ENCODE assay signal across 8 cellular contexts in genomic region chr11:95089620-95090542, GRCh38. TPM values are rescaled to one million over a fixed set of nuclear protein-coding genes. Genes with fewer than 3 reads are reported as not detected.
DNase-seq lines count a peak whose midpoint lies in the region; ATAC-seq and TF ChIP-seq lines count a peak whose summit lies in the region.

ENDOD1 (plus strand) TSS chr11:95089846; CDS start chr11:95089928, 82 bp downstream.

- no peaks in the 10 kb centered on the region for H4K20me1 ChIP-seq in OCI-LY3 (ENCODE audit: insufficient read depth, low read length)

- H3K27me3 ChIP-seq in OCI-LY3 (ENCODE audit: low read depth, low read length) (peaks cover 15% of the 10 kb centered on the region), esophagus (ENCODE audit: control insufficient read depth in 1 of 2, insufficient read depth in 2 of 2, low read length in 2 of 2) (no peaks in the 10 kb centered on the region), muscle layer of duodenum (ENCODE audit: low read depth, low read length) (no peaks in the 10 kb centered on the region)

- TF ChIP-seq CTCF in OCI-LY3 (IDR thresholded peaks at IDR 0.05; ENCODE audit: low read depth, low read length): no peak

- H3K27ac ChIP-seq in OCI-LY3 (ENCODE audit: low read length) (no peak within 1 kb of the TSS), esophagus (ENCODE audit: low read depth in 2 of 2, low read length in 1 of 2) (peak within 1 kb of the TSS; percentile 97), muscle layer of duodenum (ENCODE audit: low read length) (peak within 1 kb of the TSS; percentile 68)

- no peaks in the 10 kb centered on the region for H3K9me3 ChIP-seq in OCI-LY3 (ENCODE audit: insufficient read depth, low read length)
- no peaks in the 10 kb centered on the region for H3K9me3 ChIP-seq in esophagus (ENCODE audit: control insufficient read depth in 2 of 2, insufficient read depth in 1 of 2, low read depth in 1 of 2, low read length in 1 of 2)
- no peaks in the 10 kb centered on the region for H3K9me3 ChIP-seq in muscle layer of duodenum (ENCODE audit: control insufficient read depth in 1 of 2, low read length in 2 of 2)

- H3K36me3 ChIP-seq in OCI-LY3 (replicated peaks; ENCODE audit: low read depth, low read length) (no peaks in the 10 kb centered on the region), esophagus (ENCODE audit: control insufficient read depth in 2 of 2, insufficient read depth in 2 of 2, low read length in 1 of 2) (no peaks in the 10 kb centered on the region), muscle layer of duodenum (ENCODE audit: control insufficient read depth in 1 of 2, insufficient read depth in 2 of 2, low read length in 2 of 2) (no peaks in the 10 kb centered on the region)

- 0% methylated on average over 94 to 106 of the region's 106 CpGs for WGBS in esophagus, 2 donors

- H3K79me2 ChIP-seq in OCI-LY3 (ENCODE audit: low read length): no peaks in the 10 kb centered on the region

- peak within 1 kb of the TSS; percentile 64 for H3K9ac ChIP-seq in OCI-LY3 (ENCODE audit: low read length)

- peak within 1 kb of the TSS; percentile 88 for H2AFZ ChIP-seq in OCI-LY3 (ENCODE audit: low read depth, low read length)

- peak within 1 kb of the TSS; percentile 90 for H3K4me2 ChIP-seq in OCI-LY3 (ENCODE audit: low read length)

- peaks cover 34% of the 10 kb centered on the region for H3K4me1 ChIP-seq in OCI-LY3 (ENCODE audit: low read length)
- H3K4me1 ChIP-seq in esophagus (ENCODE audit: control insufficient read depth in 2 of 2, insufficient read depth in 2 of 2, low read length in 1 of 2): peaks cover 0 to 11% of the 10 kb centered on the region in 2 donors
- peaks cover 0 to 7% of the 10 kb centered on the region in 2 donors for H3K4me1 ChIP-seq in muscle layer of duodenum (ENCODE audit: control insufficient read depth in 1 of 2, insufficient read depth in 2 of 2, low read length in 2 of 2)

- ATAC-seq in GM19397 (IDR thresholded peaks at IDR 0.05; ENCODE audit: unreplicated experiment) (peak; percentile 89), HG03558 (IDR thresholded peaks at IDR 0.05; ENCODE audit: extremely low read depth, unreplicated experiment) (peak; percentile 85)

- peak; percentile 48 for DNase-seq in COLO829 (ENCODE audit: low spot score)
- DNase-seq in activated T-cell treated with anti-CD3 and anti-CD28 coated beads, Interleukin-2, amount 50 U/mL, for 1 hour: peak; percentile 89
- DNase-seq in stimulated activated CD8-positive, alpha-beta memory T cell treated with anti-CD3 and anti-CD28 coated beads, Interleukin-7, amount 100 ng/mL, for 4 hours (ENCODE audit: low read depth in 2 of 2): peak; percentile 54 to 79

- H3K4me3 ChIP-seq in OCI-LY3 (ENCODE audit: low read length) (peak within 1 kb of the TSS; percentile 88), esophagus (ENCODE audit: low read depth in 1 of 2, low read length in 2 of 2) (peak within 1 kb of the TSS; percentile 73 to 90), muscle layer of duodenum (ENCODE audit: low read depth in 1 of 2, low read length in 2 of 2) (peak within 1 kb of the TSS; percentile 81 to 88)

RNA-seq across cellular contexts. Expression of gene ENDOD1, which starts in this region (rescaled TPM):
- polyA plus RNA-seq in esophagus: 10 to 100 TPM in 1 of 2 donors, 1 to 10 TPM in 1; 7.4 to 17.1 TPM
